23 cellular contexts compared by ENCODE assay signal in genomic region chr7:96657347-96658010, GRCh38. TPM values are rescaled to one million over a fixed set of nuclear protein-coding genes. Genes with fewer than 3 reads are reported as not detected.
DNase-seq lines count a peak whose midpoint lies in the region; ATAC-seq lines count a peak whose summit lies in the region.
"Had no signal": no experiment of that assay in that cellular context is flagged by ENCODE, and none has a peak within 500 bp of the region (broad histone marks: within the 10 kb centered on the region; RNA-seq: fewer than 3 reads in every experiment).

No MANE protein-coding gene starts in this region.

- peak overlapping the region; percentile 60 for H3K27ac ChIP-seq in ectodermal cell (ENCODE audit: insufficient read depth, low read depth, low read length, poor library complexity, severe bottlenecking)
- H3K27ac ChIP-seq: dorsolateral prefrontal cortex, gastrocnemius medialis, prostate gland, tibial artery had no signal

- ATAC-seq in GM21737 (IDR thresholded peaks at IDR 0.05; ENCODE audit: unreplicated experiment) (no peak), HG03196 (IDR thresholded peaks at IDR 0.05; ENCODE audit: unreplicated experiment) (no peak)
- ATAC-seq: activated T-cell treated with anti-CD3 and anti-CD28 coated beads, Interleukin-2, amount 50 U/mL, for 4 hours; gastrocnemius medialis; K562 had no signal

- peaks cover 22% of the 10 kb centered on the region for H3K4me1 ChIP-seq in ectodermal cell (ENCODE audit: control insufficient read depth, insufficient read depth, low read length)
- H3K4me1 ChIP-seq: gastrocnemius medialis, prostate gland, tibial artery had no signal

- no peak overlapping the region for H3K4me3 ChIP-seq in ectodermal cell (ENCODE audit: insufficient read depth, low read depth, low read length)
- H3K4me3 ChIP-seq: dorsolateral prefrontal cortex, gastrocnemius medialis, K562, prostate gland, tibial artery had no signal

- no peaks in the 10 kb centered on the region for H3K27me3 ChIP-seq in ectodermal cell (ENCODE audit: control insufficient read depth, insufficient read depth, low read length, poor library complexity, severe bottlenecking)
- H3K27me3 ChIP-seq: dorsolateral prefrontal cortex, gastrocnemius medialis, tibial artery had no signal

- DNase-seq in DMS153 treated with DMSO at 0.1 percent for 48 hours (lab: John Stamatoyannopoulos, UW; ENCODE audit: unreplicated experiment) (peak; percentile 76), HT1080 (ENCODE audit: low read depth) (peak; percentile 13), lung microvascular endothelial cell (ENCODE audit: low read depth in 2 of 2) (peak; percentile 3 to 47), MV-4-11 (lab: John Stamatoyannopoulos, UW) (no peak)
- DNase-seq: activated CD4-positive, alpha-beta T cell treated with anti-CD3 and anti-CD28 coated beads for 1 hour; activated CD8-positive, alpha-beta memory T cell treated with anti-CD3 and anti-CD28 coated beads for 24 hours; activated naive CD4-positive, alpha-beta T cell treated with anti-CD3 and anti-CD28 coated beads for 36 hours; activated T-cell treated with anti-CD3 and anti-CD28 coated beads, Interleukin-2, amount 50 U/mL, for 4 hours; CD4-positive, alpha-beta memory T cell; central memory CD4-positive, alpha-beta T cell; dorsolateral prefrontal cortex; gastrocnemius medialis; midbrain; NCI-H187 treated with DMSO at 0.1 percent for 48 hours; NCI-H446; nephron progenitor cell; small intestine; tibial artery had no signal

- no peaks in the 10 kb centered on the region for H3K36me3 ChIP-seq in ectodermal cell (ENCODE audit: control insufficient read depth, insufficient read depth, low read length)
- H3K36me3 ChIP-seq: gastrocnemius medialis, prostate gland, tibial artery had no signal

- 5 to 9% methylated on average over 7 of the region's 7 CpGs for WGBS in ectodermal cell, 2 experiments

- H3K9me3 ChIP-seq in ectodermal cell (ENCODE audit: control insufficient read depth, low read length) = no peaks in the 10 kb centered on the region
- H3K9me3 ChIP-seq: gastrocnemius medialis, prostate gland, tibial artery had no signal

RNA-seq across cellular contexts. Expression of gene SEM1, which starts 52.2 kb away (rescaled TPM):
- total RNA-seq in HT1080 (2014; rRNA removed; shearing (Covaris generic)) = 129 and 152 TPM in 2 replicates
- polyA plus RNA-seq in HT1080 (2015; cell fraction: cytosol; rRNA removed) = 42.6 and 183 TPM in 2 replicates
- polyA plus RNA-seq in HT1080 (2015; cell fraction: nucleus; rRNA removed) = 24.6 and 61.1 TPM in 2 replicates
- 253 TPM for polyA plus RNA-seq in ectodermal cell (2013, experiment 1 of 4)
- 239 TPM for polyA plus RNA-seq in ectodermal cell (2013, experiment 2 of 4)
- polyA plus RNA-seq in ectodermal cell (2013, experiment 3 of 4) = 204 TPM
- polyA plus RNA-seq in ectodermal cell (2013, experiment 4 of 4) = 226 TPM
- total RNA-seq in lung microvascular endothelial cell = 67.8 and 82.9 TPM in 2 replicates
